Comparison of ENCODE assay signal across 21 cellular contexts in the genomic region with DNA sequence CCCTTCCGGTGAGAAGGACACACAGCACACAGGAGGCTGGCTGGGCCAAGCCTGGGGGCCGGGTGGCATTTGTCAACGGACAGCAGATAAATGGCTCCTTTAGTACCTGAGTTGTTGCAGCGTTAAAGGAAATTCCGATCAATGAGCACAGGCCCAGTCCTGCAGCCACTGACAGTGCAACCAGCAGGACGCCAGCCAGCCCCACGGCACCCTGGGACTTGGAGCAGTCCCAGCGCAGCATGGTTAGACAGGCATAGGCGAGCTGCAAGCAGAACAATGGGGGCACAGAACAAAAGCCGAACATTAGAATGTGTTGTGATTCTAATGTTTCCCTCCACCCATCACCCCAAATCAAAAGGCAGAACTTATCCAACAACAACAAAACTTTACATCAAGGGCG. TPM values are rescaled to one million over a fixed set of nuclear protein-coding genes. Genes with fewer than 3 reads are reported as not detected.
DNase-seq lines count a peak whose midpoint lies in the region; ATAC-seq and TF ChIP-seq lines count a peak whose summit lies in the region.
"Had no signal": no experiment of that assay in that cellular context is flagged by ENCODE, and none has a peak within 500 bp of the region (broad histone marks: within the 10 kb centered on the region; RNA-seq: fewer than 3 reads in every experiment).

No MANE protein-coding gene starts in this region.

- peaks cover 53% of the 10 kb centered on the region for H3K36me3 Mint-ChIP-seq in neural progenitor cell

- TF ChIP-seq POLR2A in erythroblast (IDR thresholded peaks at IDR 0.05; ENCODE audit: low read length), result no peak

- TF ChIP-seq CTCF in foreskin keratinocyte (conservative IDR thresholded peaks at IDR 0.05), result no peak
- no peak for TF ChIP-seq CTCF in neural progenitor cell (IDR thresholded peaks at IDR 0.05)

- peaks cover 66% of the 10 kb centered on the region for H4K20me1 ChIP-seq in neural progenitor cell (ENCODE audit: low read depth)

- H3K27me3 Mint-ChIP-seq in neural progenitor cell (ENCODE audit: insufficient read depth, low read depth), result no peaks in the 10 kb centered on the region
- H3K27me3 Mint-ChIP-seq: stimulated activated naive CD8-positive, alpha-beta T cell treated with anti-CD3 and anti-CD28 coated beads, Interleukin-15, amount 100 ng/mL, for 72 hours had no signal

- no peak overlapping the region for H2AFZ ChIP-seq in neural progenitor cell (replicated peaks)

- ATAC-seq in left ventricle myocardium superior (peak; percentile 35), left cardiac atrium (no peak), foreskin keratinocyte (peak; percentile 12), GM21825 (IDR thresholded peaks at IDR 0.05; ENCODE audit: unreplicated experiment) (no peak)
- ATAC-seq: A549; gastroesophageal sphincter; left lung; stimulated activated naive CD8-positive, alpha-beta T cell treated with anti-CD3 and anti-CD28 coated beads, Interleukin-15, amount 100 ng/mL, for 72 hours; upper lobe of right lung had no signal

- no peaks in the 10 kb centered on the region for H3K9me3 ChIP-seq in neural progenitor cell (ENCODE audit: low read depth)
- H3K9me3 ChIP-seq: A549; BLaER1 treated with 17β-estradiol and CSF1 and Interleukin-3, amounts not matched to agents 10 nM and 100 nM; gastroesophageal sphincter; left lung; ovary; upper lobe of right lung had no signal

- H3K9ac ChIP-seq in neural progenitor cell, result no peak overlapping the region
- H3K9ac ChIP-seq: BLaER1 treated with 17β-estradiol and CSF1 and Interleukin-3, amounts not matched to agents 10 nM and 100 nM had no signal

- H3K4me2 ChIP-seq in neural progenitor cell, result peak overlapping the region; percentile 51
- H3K4me2 ChIP-seq: A549; BLaER1 treated with 17β-estradiol and CSF1 and Interleukin-3, amounts not matched to agents 10 nM and 100 nM had no signal

- H3K79me2 ChIP-seq in neural progenitor cell (ENCODE audit: low read depth), result peaks cover 33% of the 10 kb centered on the region

- H3K36me3 ChIP-seq in neural progenitor cell, result peaks cover 20% of the 10 kb centered on the region
- H3K36me3 ChIP-seq: ovary had no signal

- H3K27ac ChIP-seq in foreskin keratinocyte (no peak overlapping the region), neural progenitor cell (no peak overlapping the region)
- H3K27ac ChIP-seq: A549; BLaER1 treated with 17β-estradiol and CSF1 and Interleukin-3, amounts not matched to agents 10 nM and 100 nM; coronary artery; gastroesophageal sphincter; left lung; ovary; upper lobe of right lung had no signal

- H3K4me3 ChIP-seq in neural progenitor cell, result no peak overlapping the region
- H3K4me3 ChIP-seq: A549; BLaER1 treated with 17β-estradiol and CSF1 and Interleukin-3, amounts not matched to agents 10 nM and 100 nM; coronary artery; gastroesophageal sphincter; left lung; ovary; upper lobe of right lung had no signal

- H3K4me1 ChIP-seq in foreskin keratinocyte (no peaks in the 10 kb centered on the region), neural progenitor cell (peaks cover 43% of the 10 kb centered on the region)
- H3K4me1 ChIP-seq: A549, left lung, upper lobe of right lung had no signal

- peak overlapping the region; percentile 93 for H3K27ac Mint-ChIP-seq in neural progenitor cell
- H3K27ac Mint-ChIP-seq: stimulated activated naive CD8-positive, alpha-beta T cell treated with anti-CD3 and anti-CD28 coated beads, Interleukin-15, amount 100 ng/mL, for 72 hours had no signal

- peaks cover 58% of the 10 kb centered on the region for H3K4me1 Mint-ChIP-seq in neural progenitor cell

- intact Hi-C loops in left ventricle myocardium superior (cut with micrococcal nuclease) (no loop called here), left cardiac atrium (cut with DNase I) (no loop called here)

- peak overlapping the region; percentile 66 for H3K4me3 Mint-ChIP-seq in neural progenitor cell
- H3K4me3 Mint-ChIP-seq: stimulated activated naive CD8-positive, alpha-beta T cell treated with anti-CD3 and anti-CD28 coated beads, Interleukin-15, amount 100 ng/mL, for 72 hours had no signal

- H3F3A ChIP-seq in neural progenitor cell (ENCODE audit: low read depth), result peaks cover 39% of the 10 kb centered on the region

- H3K9me3 Mint-ChIP-seq in neural progenitor cell, result no peaks in the 10 kb centered on the region
- H3K9me3 Mint-ChIP-seq: stimulated activated naive CD8-positive, alpha-beta T cell treated with anti-CD3 and anti-CD28 coated beads, Interleukin-15, amount 100 ng/mL, for 72 hours had no signal

- DNase-seq in left ventricle myocardium superior (no peak), left cardiac atrium (no peak), foreskin keratinocyte (peak in 1 of 2 donors; percentile 34), neural progenitor cell (ENCODE audit: low spot score) (peak; percentile 52), erythroblast (lab: John Stamatoyannopoulos, UW) (no peak), epidermal melanocyte (ENCODE audit: insufficient read length, low spot score) (no peak), NOMO-1 (lab: John Stamatoyannopoulos, UW; ENCODE audit: unreplicated experiment in 2 of 2) (no peak)
- DNase-seq: aorta; GOT3; left lung; NCI-H1436; NCI-H2171; NCI-H526 treated with DMSO at 0.1 percent for 48 hours; ovary; stimulated activated naive CD8-positive, alpha-beta T cell treated with anti-CD3 and anti-CD28 coated beads, Interleukin-15, amount 100 ng/mL, for 72 hours; upper lobe of right lung had no signal

- H3K27me3 ChIP-seq in foreskin keratinocyte, result no peaks in the 10 kb centered on the region
- no peaks in the 10 kb centered on the region for H3K27me3 ChIP-seq in neural progenitor cell
- H3K27me3 ChIP-seq: BLaER1 treated with 17β-estradiol and CSF1 and Interleukin-3, amounts not matched to agents 10 nM and 100 nM; gastroesophageal sphincter; left lung; ovary; upper lobe of right lung had no signal

RNA-seq across cellular contexts. Expression of gene PTCH1, which starts 39.3 kb away (rescaled TPM):
- 10.4 TPM for total RNA-seq in left ventricle myocardium superior
- total RNA-seq in left cardiac atrium, result 1 to 10 TPM; 5.9 to 6.9 TPM
- total RNA-seq in foreskin keratinocyte, result 3.3 and 3.7 TPM in 2 replicates
- polyA plus RNA-seq in foreskin keratinocyte, result 0.74 and 0.91 TPM in 2 replicates
- 23.0 and 24.5 TPM in 2 replicates for total RNA-seq in neural progenitor cell (ENCODE audit: low replicate concordance)

Comparison
In these comparisons a context has a peak if more than half of its experiments do, and no peak if none do; other contexts are left out.
1. ATAC-seq: peak in left ventricle myocardium superior (single experiment) and foreskin keratinocyte (single experiment); none in left cardiac atrium (0 of 2) and GM21825 (single experiment).